ENCODE assay signal across 8 cellular contexts in genomic region chr15:74631935-74632560, GRCh38. TPM values are rescaled to one million over a fixed set of nuclear protein-coding genes. Genes with fewer than 3 reads are reported as not detected.
DNase-seq lines count a peak whose midpoint lies in the region; ATAC-seq and TF ChIP-seq lines count a peak whose summit lies in the region.

No MANE protein-coding gene starts in this region.

- peaks cover 73% of the 10 kb centered on the region for H3K36me3 ChIP-seq in thoracic aorta

- no peak overlapping the region for H3K27ac ChIP-seq in thoracic aorta

- H3K9me3 Mint-ChIP-seq in natural killer cell treated with Interleukin-12 subunit alpha and Interleukin-12 subunit beta and Interleukin-15 and Interleukin-18, amount 100 ng/mL, for 72 hours = no peaks in the 10 kb centered on the region

- peak overlapping the region in 1 of 2 donors; percentile 28 for H3K27ac Mint-ChIP-seq in natural killer cell treated with Interleukin-12 subunit alpha and Interleukin-12 subunit beta and Interleukin-15 and Interleukin-18, amount 100 ng/mL, for 72 hours

- no peaks in the 10 kb centered on the region for H3K27me3 ChIP-seq in thoracic aorta (replicated peaks; ENCODE audit: insufficient read depth)

- peaks cover 6% of the 10 kb centered on the region for H3K36me3 Mint-ChIP-seq in natural killer cell treated with Interleukin-12 subunit alpha and Interleukin-12 subunit beta and Interleukin-15 and Interleukin-18, amount 100 ng/mL, for 72 hours

- peak; percentile 65 to 66 for ATAC-seq in natural killer cell treated with Interleukin-12 subunit alpha and Interleukin-12 subunit beta and Interleukin-15 and Interleukin-18, amount 100 ng/mL, for 72 hours
- ATAC-seq in thoracic aorta (ENCODE audit: insufficient number of reproducible peaks, low FRiP score, low read depth) (no peak), HG03095 (IDR thresholded peaks at IDR 0.05; ENCODE audit: unreplicated experiment) (no peak)

- no peak overlapping the region for H3K4me3 Mint-ChIP-seq in natural killer cell treated with Interleukin-12 subunit alpha and Interleukin-12 subunit beta and Interleukin-15 and Interleukin-18, amount 100 ng/mL, for 72 hours

- no peak overlapping the region for H3K4me3 ChIP-seq in epithelial cell of proximal tubule (ENCODE audit: low read depth, low read length)
- H3K4me3 ChIP-seq in thoracic aorta = no peak overlapping the region

- TF ChIP-seq CTCF in epithelial cell of proximal tubule (conservative IDR thresholded peaks at IDR 0.05; ENCODE audit: low read depth, low read length) (peak; percentile 92), thoracic aorta (IDR thresholded peaks at IDR 0.05) (peak; percentile 71)

- peaks cover 6 to 23% of the 10 kb centered on the region in 2 donors for H3K4me1 Mint-ChIP-seq in natural killer cell treated with Interleukin-12 subunit alpha and Interleukin-12 subunit beta and Interleukin-15 and Interleukin-18, amount 100 ng/mL, for 72 hours (ENCODE audit: low read depth in 2 of 2)

- peak; percentile 17 for DNase-seq in NOMO-1 treated with DMSO at 0.1 percent for 48 hours (lab: John Stamatoyannopoulos, UW; ENCODE audit: unreplicated experiment)
- no peak for DNase-seq in NOMO-1 treated with dmso at 0.1 percent for 144 hours (lab: John Stamatoyannopoulos, UW; ENCODE audit: unreplicated experiment)
- DNase-seq in NCI-H69 (lab: John Stamatoyannopoulos, UW) = peak; percentile 43
- DNase-seq in activated CD8-positive, alpha-beta memory T cell treated with anti-CD3 and anti-CD28 coated beads for 24 hours = peak; percentile 86
- no peak for DNase-seq in epithelial cell of proximal tubule (ENCODE audit: low read depth)
- peak; percentile 59 for DNase-seq in natural killer cell treated with Interleukin-12 subunit alpha and Interleukin-12 subunit beta and Interleukin-15 and Interleukin-18, amount 100 ng/mL, for 72 hours (ENCODE audit: low spot score)
- no peak for DNase-seq in thoracic aorta (ENCODE audit: low spot score)

- H3K27me3 Mint-ChIP-seq in natural killer cell treated with Interleukin-12 subunit alpha and Interleukin-12 subunit beta and Interleukin-15 and Interleukin-18, amount 100 ng/mL, for 72 hours = no peaks in the 10 kb centered on the region

- H3K9me3 ChIP-seq in thoracic aorta = no peaks in the 10 kb centered on the region

- H3K4me1 ChIP-seq in thoracic aorta (ENCODE audit: control insufficient read depth in 1 of 2, low read depth in 2 of 2) = no peaks in the 10 kb centered on the region

RNA-seq across cellular contexts. Expression of gene CLK3, which starts 16.4 kb away (rescaled TPM):
- total RNA-seq in epithelial cell of proximal tubule = 82.6 and 102 TPM in 2 replicates
- total RNA-seq in natural killer cell treated with Interleukin-12 subunit alpha and Interleukin-12 subunit beta and Interleukin-15 and Interleukin-18, amount 100 ng/mL, for 72 hours = 100 to 1,000 TPM; 148 TPM
- total RNA-seq in thoracic aorta = 100 to 1,000 TPM; 114 to 156 TPM

Comparison
In these comparisons a context has a peak if more than half of its experiments do, and no peak if none do; other contexts are left out.
1. DNase-seq: peak in NOMO-1 treated with DMSO at 0.1 percent for 48 hours (single experiment), NCI-H69 (single experiment), activated CD8-positive, alpha-beta memory T cell treated with anti-CD3 and anti-CD28 coated beads for 24 hours (single experiment) and natural killer cell treated with Interleukin-12 subunit alpha and Interleukin-12 subunit beta and Interleukin-15 and Interleukin-18, amount 100 ng/mL, for 72 hours (single experiment); none in NOMO-1 treated with dmso at 0.1 percent for 144 hours (single experiment), epithelial cell of proximal tubule (single experiment) and thoracic aorta (single experiment).
2. ATAC-seq: peak in natural killer cell treated with Interleukin-12 subunit alpha and Interleukin-12 subunit beta and Interleukin-15 and Interleukin-18, amount 100 ng/mL, for 72 hours (2 of 2); none in thoracic aorta (single experiment) and HG03095 (single experiment).